Comparison of ENCODE assay signal across 8 cellular contexts in genomic region chr9:114681594-114682332, GRCh38. TPM values are rescaled to one million over a fixed set of nuclear protein-coding genes. Genes with fewer than 3 reads are reported as not detected.
DNase-seq lines count a peak whose midpoint lies in the region.

TEX48 (minus strand) TSS chr9:114682192; CDS start chr9:114671723, 10,469 bp downstream.

- H3K9me3 Mint-ChIP-seq in activated T-helper 2 cell treated with anti-CD3 and anti-CD28 coated beads, Interferon-gamma antibody, Interleukin-2, Interleukin-4, amounts not matched to agents 10 μg/mL and 5 μg/mL and 100 μg/mL, durations not matched to agents 14 hours and 24 hours and 36 hours, result peaks cover 12% of the 10 kb centered on the region

- H3K27ac ChIP-seq in GM23248, result no peak within 1 kb of the TSS
- no peak within 1 kb of the TSS for H3K27ac ChIP-seq in SJCRH30

- no peaks in the 10 kb centered on the region for H3K27me3 ChIP-seq in GM23248 (replicated peaks; ENCODE audit: insufficient read depth)
- no peaks in the 10 kb centered on the region; the same call in 1 of the 2 replicates for H3K27me3 ChIP-seq in SJCRH30

- peaks cover 26% of the 10 kb centered on the region for H3K36me3 Mint-ChIP-seq in activated T-helper 2 cell treated with anti-CD3 and anti-CD28 coated beads, Interferon-gamma antibody, Interleukin-2, Interleukin-4, amounts not matched to agents 10 μg/mL and 5 μg/mL and 100 μg/mL, durations not matched to agents 14 hours and 24 hours and 36 hours (ENCODE audit: low read depth)

- peaks cover 30% of the 10 kb centered on the region for H3F3A ChIP-seq in GM23248 (ENCODE audit: insufficient read depth)

- in situ Hi-C loops in GM23248 (cut with MboI), result loop anchor here (10.0 kb wide), 1 partner anchor 53 kb away; no protein-coding TSS in a partner anchor

- no peaks in the 10 kb centered on the region for H4K20me1 ChIP-seq in GM23248 (ENCODE audit: insufficient read depth)

- DNase-seq in EL (peak; percentile 80), GM23248 (peak; percentile 87), LoVo (ENCODE audit: low spot score) (peak; percentile 67), SJCRH30 (peak; percentile 74 to 90), glomerular endothelial cell (ENCODE audit: extremely low read depth, low read depth, low spot score) (peak; percentile 48), pulmonary artery endothelial cell (ENCODE audit: low read depth, low spot score) (peak; percentile 37), cerebellum (ENCODE audit: low spot score) (no peak)
- DNase-seq in activated T-helper 2 cell treated with anti-CD3 and anti-CD28 coated beads, Interferon-gamma antibody, Interleukin-2, Interleukin-4, amounts not matched to agents 10 μg/mL and 5 μg/mL and 100 μg/mL, durations not matched to agents 14 hours and 24 hours and 36 hours (ENCODE audit: low spot score), result peak; percentile 74

- no peak within 1 kb of the TSS for H3K4me3 Mint-ChIP-seq in activated T-helper 2 cell treated with anti-CD3 and anti-CD28 coated beads, Interferon-gamma antibody, Interleukin-2, Interleukin-4, amounts not matched to agents 10 μg/mL and 5 μg/mL and 100 μg/mL, durations not matched to agents 14 hours and 24 hours and 36 hours (ENCODE audit: low read depth)

- H2AFZ ChIP-seq in GM23248, result no peak within 1 kb of the TSS

- H3K4me3 ChIP-seq in GM23248, result no peak within 1 kb of the TSS
- no peak within 1 kb of the TSS for H3K4me3 ChIP-seq in SJCRH30

- H3K27me3 Mint-ChIP-seq in activated T-helper 2 cell treated with anti-CD3 and anti-CD28 coated beads, Interferon-gamma antibody, Interleukin-2, Interleukin-4, amounts not matched to agents 10 μg/mL and 5 μg/mL and 100 μg/mL, durations not matched to agents 14 hours and 24 hours and 36 hours (ENCODE audit: low read depth), result peaks cover 5% of the 10 kb centered on the region

- peak within 1 kb of the TSS; percentile 94 for H3K27ac Mint-ChIP-seq in activated T-helper 2 cell treated with anti-CD3 and anti-CD28 coated beads, Interferon-gamma antibody, Interleukin-2, Interleukin-4, amounts not matched to agents 10 μg/mL and 5 μg/mL and 100 μg/mL, durations not matched to agents 14 hours and 24 hours and 36 hours

- 33 to 45% methylated on average over 7 to 8 of the region's 8 CpGs for WGBS in GM23248 (ENCODE audit: low coverage in 1 of 2, low lambda C conversion rate in 2 of 2, missing lambda C conversion rate in 2 of 2), 2 experiments

- H3K79me2 ChIP-seq in GM23248 (ENCODE audit: insufficient read depth), result no peaks in the 10 kb centered on the region

- no peak within 1 kb of the TSS for H3K9ac ChIP-seq in GM23248

- intact Hi-C loops in activated T-helper 2 cell treated with anti-CD3 and anti-CD28 coated beads, Interferon-gamma antibody, Interleukin-2, Interleukin-4, amounts not matched to agents 10 μg/mL and 5 μg/mL and 100 μg/mL, durations not matched to agents 14 hours and 24 hours and 36 hours (cut with micrococcal nuclease), result loop anchor here (1.0 to 10.0 kb wide), 10 partner anchors 17 to 841 kb away; partner anchors contain the start of genes TNFSF15 and TNFSF8

- H3K4me1 ChIP-seq in GM23248 (ENCODE audit: insufficient read depth), result peaks cover 31% of the 10 kb centered on the region
- peaks cover 19% of the 10 kb centered on the region for H3K4me1 ChIP-seq in SJCRH30

- no peak within 1 kb of the TSS for H3K4me2 ChIP-seq in GM23248 (ENCODE audit: unreplicated experiment)

- H3K4me1 Mint-ChIP-seq in activated T-helper 2 cell treated with anti-CD3 and anti-CD28 coated beads, Interferon-gamma antibody, Interleukin-2, Interleukin-4, amounts not matched to agents 10 μg/mL and 5 μg/mL and 100 μg/mL, durations not matched to agents 14 hours and 24 hours and 36 hours (ENCODE audit: low read depth), result peaks cover 67% of the 10 kb centered on the region

- H3K36me3 ChIP-seq in GM23248 (ENCODE audit: low read depth) (no peaks in the 10 kb centered on the region), SJCRH30 (no peaks in the 10 kb centered on the region)

- H3K9me2 ChIP-seq in GM23248 (ENCODE audit: insufficient read depth), result no peaks in the 10 kb centered on the region

- no peaks in the 10 kb centered on the region for H3K9me3 ChIP-seq in GM23248 (ENCODE audit: low read depth)
- no peaks in the 10 kb centered on the region for H3K9me3 ChIP-seq in SJCRH30 (replicated peaks)

RNA-seq across cellular contexts. Expression of gene TEX48, which starts in this region (rescaled TPM):
- total RNA-seq in GM23248 (2014; rRNA removed; shearing (Covaris generic)), result not detected in 2 replicates
- polyA plus RNA-seq in GM23248 (2016; fragmentation: Nextera tagmentation; extraction: Ambion mirVana), result not detected in 2 replicates
- not detected in 2 replicates for total RNA-seq in SJCRH30 (2014; rRNA removed; shearing (Covaris generic))
- total RNA-seq in activated T-helper 2 cell treated with anti-CD3 and anti-CD28 coated beads, Interferon-gamma antibody, Interleukin-2, Interleukin-4, amounts not matched to agents 10 μg/mL and 5 μg/mL and 100 μg/mL, durations not matched to agents 14 hours and 24 hours and 36 hours, result 0.41 and 0.68 TPM in 2 replicates
- not detected in 2 replicates for total RNA-seq in glomerular endothelial cell
- not detected in 2 replicates for total RNA-seq in pulmonary artery endothelial cell
- total RNA-seq in cerebellum, result not detected

Comparison
In these comparisons a context has a peak if more than half of its experiments do, and no peak if none do; other contexts are left out.
1. Peak in DNase-seq in GM23248; RNA of the gene not detected or under 1 TPM.
2. Peak in DNase-seq in SJCRH30; RNA of the gene not detected or under 1 TPM.
3. Peak in DNase-seq in activated T-helper 2 cell treated with anti-CD3 and anti-CD28 coated beads, Interferon-gamma antibody, Interleukin-2, Interleukin-4, amounts not matched to agents 10 μg/mL and 5 μg/mL and 100 μg/mL, durations not matched to agents 14 hours and 24 hours and 36 hours; RNA of the gene not detected or under 1 TPM.
4. Peak in DNase-seq in glomerular endothelial cell; RNA of the gene not detected or under 1 TPM.
5. Peak in DNase-seq in pulmonary artery endothelial cell; RNA of the gene not detected or under 1 TPM.